Comparison of ENCODE assay signal across 27 cellular contexts in the genomic region with DNA sequence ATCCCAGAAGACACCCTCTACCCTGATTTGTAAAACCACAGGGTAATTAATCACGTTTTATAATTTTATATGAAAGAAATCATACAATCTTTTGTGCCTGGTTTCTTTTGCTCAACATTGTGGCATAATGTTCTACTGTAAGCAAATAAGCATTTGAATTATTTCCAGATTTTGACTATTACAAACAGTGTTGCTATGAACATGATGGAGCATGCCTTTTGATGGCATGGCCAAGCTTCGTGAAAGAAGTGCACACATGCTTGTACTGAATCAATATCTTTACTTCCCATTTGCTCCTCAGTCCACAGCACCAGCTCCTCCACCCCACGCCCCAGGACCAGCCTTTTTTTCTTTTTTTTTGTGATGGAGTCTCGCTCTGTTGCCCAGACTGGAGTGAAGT. TPM values are rescaled to one million over a fixed set of nuclear protein-coding genes. Genes with fewer than 3 reads are reported as not detected.
"Had no signal": no experiment of that assay in that cellular context is flagged by ENCODE, and none has a peak within 500 bp of the region (broad histone marks: within the 10 kb centered on the region; RNA-seq: fewer than 3 reads in every experiment).

No MANE protein-coding gene starts in this region.

- ATAC-seq: activated CD4-positive, alpha-beta T cell treated with anti-CD3 and anti-CD28 coated beads for 36 hours; PC-3 had no signal

- H3K27ac ChIP-seq: adrenal gland, KMS-11 had no signal

- H3K4me3 ChIP-seq: adrenal gland had no signal

- FAIRE-seq: RCC 7860, TTC549 had no signal

- H3K4me1 ChIP-seq: adrenal gland had no signal

- H3K4me2 ChIP-seq: KMS-11 had no signal

- H3K9ac ChIP-seq: KMS-11 had no signal

- H3K9me3 ChIP-seq: adrenal gland had no signal

- H3K36me3 ChIP-seq: adrenal gland had no signal

- DNase-seq: activated CD4-positive, alpha-beta memory T cell treated with anti-CD3 and anti-CD28 coated beads, Interleukin-2, amount 10 ng/mL, durations not matched to agents 7 days and 5 days; activated CD4-positive, alpha-beta T cell treated with anti-CD3 and anti-CD28 coated beads for 36 hours; activated CD4-positive, alpha-beta T cell treated with anti-CD3 and anti-CD28 coated beads, Interleukin-2, amount 50 U/mL, for 1 hour; activated naive CD4-positive, alpha-beta T cell treated with anti-CD3 and anti-CD28 coated beads, Interleukin-2, amount 50 U/mL, for 16 hours; activated naive CD8-positive, alpha-beta T cell treated with anti-CD3 and anti-CD28 coated beads, Interleukin-2, amount 10 ng/mL, durations not matched to agents 7 days and 5 days; activated T-cell treated with anti-CD3 and anti-CD28 coated beads for 4 hours; activated T-cell treated with anti-CD3 and anti-CD28 coated beads, Interleukin-2, amount 50 U/mL, for 48 hours; adrenal gland; anterior cingulate cortex; MM.1S; NCI-H1105; NCI-H1436; NCI-H1694 treated with DMSO at 0.1 percent for 48 hours; NCI-H2029 treated with DMSO at 0.1 percent for 48 hours; NCI-H510A treated with DMSO at 0.1 percent for 48 hours; NCI-H69; PC-3; SHP77 treated with DMSO at 0.1 percent for 48 hours; T-helper 2 cell; T1000 had no signal

- H3K27me3 ChIP-seq: adrenal gland had no signal

RNA-seq across cellular contexts. Expression of gene MEIKIN, which starts 36.1 kb away (rescaled TPM):
- total RNA-seq: activated CD4-positive, alpha-beta T cell treated with anti-CD3 and anti-CD28 coated beads for 36 hours; activated CD8-positive, alpha-beta memory T cell treated with anti-CD3 and anti-CD28 coated beads for 36 hours; activated T-helper 2 cell treated with anti-CD3 and anti-CD28 coated beads, Interferon-gamma antibody, Interleukin-2, Interleukin-4, amounts not matched to agents 10 μg/mL and 5 μg/mL and 100 μg/mL, durations not matched to agents 14 hours and 24 hours and 36 hours; adrenal gland; PC-3; SK-MEL-5 had no signal
- polyA plus RNA-seq: adrenal gland, IgD-negative memory B cell had no signal
